In the genomic region with DNA sequence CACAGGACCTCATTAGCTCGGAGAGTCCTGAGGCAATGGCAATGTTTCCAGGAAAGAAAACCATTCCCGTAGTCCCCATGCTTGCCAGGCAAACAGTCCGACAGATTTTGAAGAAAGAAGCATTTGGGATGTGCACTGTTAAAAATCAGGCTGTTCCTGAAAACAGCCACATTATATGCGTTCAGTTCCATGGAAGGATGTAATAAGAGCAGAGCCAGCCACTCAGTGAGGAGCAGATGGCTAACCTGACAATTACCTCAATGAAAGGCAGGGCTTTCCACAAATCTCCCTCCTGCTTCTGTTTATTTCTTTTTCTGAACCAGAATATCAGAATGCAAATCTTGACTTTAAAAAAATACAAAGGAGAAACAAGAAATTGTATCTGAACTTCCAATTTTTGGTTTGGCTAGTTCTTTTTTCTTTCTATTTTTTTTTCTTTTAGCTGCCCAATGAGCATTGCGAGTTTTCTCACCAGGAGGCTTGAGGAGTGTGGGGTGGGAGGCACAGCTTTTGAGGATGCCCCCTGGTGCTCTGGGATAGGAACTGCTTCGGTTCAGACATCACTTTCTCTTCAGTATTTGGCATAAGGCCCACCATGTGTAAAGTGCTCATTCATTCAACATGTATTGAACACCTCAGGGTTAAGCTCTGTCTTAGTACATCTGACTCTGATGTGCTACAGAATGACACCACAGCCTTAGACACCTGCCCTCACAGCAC, we compare ENCODE assay signal across 8 cellular contexts.
A peak's percentile ranks its signal among the peaks of the same experiment; 100 is the strongest.
DNase-seq lines count a peak whose midpoint lies in the region; TF ChIP-seq lines count a peak whose summit lies in the region.

No MANE protein-coding gene starts in this region.

- no peaks in the 10 kb centered on the region for H3K36me3 ChIP-seq in MM.1S (replicated peaks; ENCODE audit: insufficient read depth, low read length)

- H3K9me2 ChIP-seq in MM.1S (replicated peaks; ENCODE audit: insufficient read depth, low read length): no peaks in the 10 kb centered on the region

- no peaks in the 10 kb centered on the region for H3K27me3 ChIP-seq in MM.1S (replicated peaks; ENCODE audit: insufficient read depth, low read length)

- no peaks in the 10 kb centered on the region for H3K9me3 ChIP-seq in MM.1S (replicated peaks; ENCODE audit: insufficient read depth, low read length)

- CTCF ChIA-PET in HEK293T (lab: Yijun Ruan, JAX): interaction anchor here (0.6 to 3.5 kb wide), 12 partner anchors 9 to 1635 kb away, joined by 3 to 26 read pairs (median 4); partner anchors contain the start of gene TBC1D4

- DNase-seq in DMS53 (lab: John Stamatoyannopoulos, UW) (peak; percentile 41), DMS53 treated with DMSO at 0.1 percent for 48 hours (lab: John Stamatoyannopoulos, UW; ENCODE audit: unreplicated experiment) (no peak), HEK293T (ENCODE audit: extremely low spot score) (peak; percentile 93), MM.1S (peak; percentile 62), SKM-1 treated with dmso at 0.1 percent for 144 hours (lab: John Stamatoyannopoulos, UW; ENCODE audit: unreplicated experiment) (peak; percentile 77), amniotic stem cell (lab: John Stamatoyannopoulos, UW) (peak; percentile 5), iPS DF 4.7 (ENCODE audit: extremely low read depth, low spot score) (peak; percentile 33)
- peak; percentile 13 to 29 (median 19) for DNase-seq in stimulated activated CD4-positive, alpha-beta T cell treated with anti-CD3 and anti-CD28 coated beads, TNF-alpha, amount 100 ng/mL, for 4 hours (ENCODE audit: low read depth in 3 of 3)

- peak; percentile 64 for TF ChIP-seq CTCF in MM.1S (IDR thresholded peaks at IDR 0.05; ENCODE audit: low read length)

- peaks cover 20% of the 10 kb centered on the region for H3K4me1 ChIP-seq in MM.1S (ENCODE audit: low read length)

- H3K27ac ChIP-seq in MM.1S (ENCODE audit: low read length): no peak overlapping the region

- H3F3A ChIP-seq in MM.1S (ENCODE audit: insufficient read depth, low read length): peaks cover 6% of the 10 kb centered on the region

- no peak overlapping the region for H3K9ac ChIP-seq in MM.1S (ENCODE audit: low read length)

- POLR2A ChIA-PET in HEK293T (lab: Yijun Ruan, JAX): interaction anchor here (0.7 to 0.9 kb wide), 2 partner anchors 9 to 124 kb away, joined by 3 to 4 read pairs; partner anchors contain the start of gene TBC1D4

- no peak overlapping the region for H2AFZ ChIP-seq in MM.1S (ENCODE audit: low read length)

- H3K79me2 ChIP-seq in MM.1S (ENCODE audit: low read length): no peaks in the 10 kb centered on the region

- no peak overlapping the region for H3K4me2 ChIP-seq in MM.1S (ENCODE audit: low read depth, low read length)

- H3K4me3 ChIP-seq in MM.1S (ENCODE audit: low read length): no peak overlapping the region

- H4K20me1 ChIP-seq in MM.1S (ENCODE audit: insufficient read depth, low read length): no peaks in the 10 kb centered on the region

TF ChIP-seq in HEK293T, 16 proteins besides CTCF, POLR2A, EP300 and RAD21:
- TF ChIP-seq, protein P1, sequence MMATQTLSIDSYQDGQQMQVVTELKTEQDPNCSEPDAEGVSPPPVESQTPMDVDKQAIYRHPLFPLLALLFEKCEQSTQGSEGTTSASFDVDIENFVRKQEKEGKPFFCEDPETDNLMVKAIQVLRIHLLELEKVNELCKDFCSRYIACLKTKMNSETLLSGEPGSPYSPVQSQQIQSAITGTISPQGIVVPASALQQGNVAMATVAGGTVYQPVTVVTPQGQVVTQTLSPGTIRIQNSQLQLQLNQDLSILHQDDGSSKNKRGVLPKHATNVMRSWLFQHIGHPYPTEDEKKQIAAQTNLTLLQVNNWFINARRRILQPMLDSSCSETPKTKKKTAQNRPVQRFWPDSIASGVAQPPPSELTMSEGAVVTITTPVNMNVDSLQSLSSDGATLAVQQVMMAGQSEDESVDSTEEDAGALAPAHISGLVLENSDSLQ (IDR thresholded peaks at IDR 0.05): no peak
- peak; percentile 93 for TF ChIP-seq ZNF384 (IDR thresholded peaks at IDR 0.05)
TF ChIP-seq in HEK293T: peak in this region for 1.
